ENCODE assay signal across 22 cellular contexts in genomic region chr1:233034845-233035244, GRCh38.
"Had no signal": no experiment of that assay in that cellular context is flagged by ENCODE, and none has a peak within 500 bp of the region (broad histone marks: within the 10 kb centered on the region; RNA-seq: fewer than 3 reads in every experiment).

No MANE protein-coding gene starts in this region.

- H3K27ac Mint-ChIP-seq: endodermal cell; memory B cell; nephron; stimulated activated naive B cell treated with anti-CD40 and anti-IgM and Interleukin-4, amounts not matched to agents 10 μg/mL and 1 μg/mL and 100 μg/mL, for 72 hours; stimulated activated naive CD8-positive, alpha-beta T cell treated with anti-CD3 and anti-CD28 coated beads, Interleukin-15, amount 100 ng/mL, for 72 hours had no signal

- H3K4me1 Mint-ChIP-seq: memory B cell; naive B cell; stimulated activated naive CD8-positive, alpha-beta T cell treated with anti-CD3 and anti-CD28 coated beads, Interleukin-15, amount 100 ng/mL, for 72 hours had no signal

- H3K9me3 Mint-ChIP-seq: endodermal cell; nephron; stimulated activated naive CD8-positive, alpha-beta T cell treated with anti-CD3 and anti-CD28 coated beads, Interleukin-15, amount 100 ng/mL, for 72 hours had no signal

- H3K27me3 ChIP-seq: colonic mucosa, right lobe of liver, transverse colon had no signal

- ATAC-seq: lower lobe of right lung; psoas muscle; right lobe of liver; stimulated activated naive B cell treated with anti-CD40 and anti-IgM and Interleukin-4, amounts not matched to agents 10 μg/mL and 1 μg/mL and 100 μg/mL, for 72 hours; stimulated activated naive CD8-positive, alpha-beta T cell treated with anti-CD3 and anti-CD28 coated beads, Interleukin-15, amount 100 ng/mL, for 72 hours had no signal

- H3K9me3 ChIP-seq: colonic mucosa, left ventricle myocardium inferior, lower lobe of right lung, psoas muscle, right lobe of liver, thoracic aorta, transverse colon had no signal

- H3K36me3 ChIP-seq: colonic mucosa, left ventricle myocardium inferior, lower lobe of right lung, right lobe of liver, thoracic aorta, transverse colon had no signal

- H3K4me1 ChIP-seq: colonic mucosa, left ventricle myocardium inferior, lower lobe of right lung, parathyroid adenoma, psoas muscle, right lobe of liver had no signal

- H3K4me3 Mint-ChIP-seq: endodermal cell; memory B cell; nephron; stimulated activated naive B cell treated with anti-CD40 and anti-IgM and Interleukin-4, amounts not matched to agents 10 μg/mL and 1 μg/mL and 100 μg/mL, for 72 hours; stimulated activated naive CD8-positive, alpha-beta T cell treated with anti-CD3 and anti-CD28 coated beads, Interleukin-15, amount 100 ng/mL, for 72 hours had no signal

- DNase-seq: colonic mucosa; dermis blood vessel endothelial cell; endodermal cell; erythroblast; foreskin melanocyte; head of caudate nucleus; hippocampal formation; left ventricle myocardium inferior; lower lobe of right lung; naive B cell; psoas muscle; retina; right lobe of liver; stimulated activated CD4-positive, alpha-beta T cell treated with anti-CD3 and anti-CD28 coated beads, Interleukin-2, amount 100 ng/mL, for 24 hours; stimulated activated CD4-positive, alpha-beta T cell treated with anti-CD3 and anti-CD28 coated beads, Interleukin-4, amount 100 ng/mL, for 4 hours; stimulated activated naive B cell treated with anti-CD40 and anti-IgM and Interleukin-4, amounts not matched to agents 10 μg/mL and 1 μg/mL and 100 μg/mL, for 72 hours; stimulated activated naive CD8-positive, alpha-beta T cell treated with anti-CD3 and anti-CD28 coated beads, Interleukin-15, amount 100 ng/mL, for 72 hours; transverse colon had no signal

- H3K27ac ChIP-seq: colonic mucosa, left ventricle myocardium inferior, lower lobe of right lung, parathyroid adenoma, psoas muscle, right lobe of liver, thoracic aorta, transverse colon had no signal

- H3K4me3 ChIP-seq: colonic mucosa, left ventricle myocardium inferior, lower lobe of right lung, psoas muscle, right lobe of liver, thoracic aorta, transverse colon had no signal

- H3K27me3 Mint-ChIP-seq: memory B cell; naive B cell; stimulated activated naive B cell treated with anti-CD40 and anti-IgM and Interleukin-4, amounts not matched to agents 10 μg/mL and 1 μg/mL and 100 μg/mL, for 72 hours; stimulated activated naive CD8-positive, alpha-beta T cell treated with anti-CD3 and anti-CD28 coated beads, Interleukin-15, amount 100 ng/mL, for 72 hours had no signal
